22 cellular contexts compared by ENCODE assay signal in the genomic region with DNA sequence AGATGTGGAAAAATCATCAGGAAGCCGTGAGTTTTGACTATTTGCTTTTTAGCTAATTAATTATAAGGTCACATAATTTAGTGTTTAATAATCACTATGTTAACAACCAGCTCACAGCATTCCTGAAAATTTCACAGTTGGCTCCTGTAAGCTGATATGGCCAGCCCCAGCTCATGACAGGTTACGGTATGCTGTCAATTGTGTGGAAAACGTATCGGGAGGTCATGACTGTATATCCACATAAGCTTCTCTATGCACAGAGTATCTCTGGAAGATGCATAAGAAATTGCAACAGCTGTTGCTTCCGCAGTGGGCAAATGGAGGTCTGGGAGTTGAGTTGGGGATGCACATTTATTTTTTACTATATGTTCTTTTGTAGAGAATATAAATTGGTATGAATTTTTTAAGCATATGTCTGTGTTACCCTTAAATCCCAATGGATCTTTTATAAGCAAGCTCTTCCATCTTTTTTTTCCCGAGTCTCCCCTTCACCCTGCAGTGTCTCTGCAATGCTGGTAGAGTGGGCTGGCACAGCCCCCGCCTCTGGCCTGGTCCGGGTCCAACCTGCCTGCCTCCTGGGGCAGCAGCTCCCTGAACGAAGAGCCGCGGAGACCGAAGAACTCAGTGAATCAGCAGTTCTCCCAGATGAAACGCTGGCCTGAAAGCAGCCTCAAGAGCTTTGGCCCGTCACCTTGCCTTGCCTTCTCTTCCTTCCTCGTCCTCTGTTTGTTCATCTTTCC.
"Had no signal": no experiment of that assay in that cellular context is flagged by ENCODE, and none has a peak within 500 bp of the region (broad histone marks: within the 10 kb centered on the region; RNA-seq: fewer than 3 reads in every experiment).

No MANE protein-coding gene starts in this region.

- H3K4me3 ChIP-seq: adrenal gland, MG63, Peyer's patch had no signal

- H3K4me1 ChIP-seq: adrenal gland, Peyer's patch had no signal

- ATAC-seq: activated CD8-positive, alpha-beta memory T cell treated with anti-CD3 and anti-CD28 coated beads, Interleukin-2, amount 10 ng/mL, durations not matched to agents 7 days and 5 days; activated T-cell treated with anti-CD3 and anti-CD28 coated beads, Interleukin-2, amount 50 U/mL, for 4 hours; WTC11 had no signal

- DNase-seq: activated CD4-positive, alpha-beta T cell treated with anti-CD3 and anti-CD28 coated beads for 1 hour; activated CD4-positive, alpha-beta T cell treated with anti-CD3 and anti-CD28 coated beads, Interleukin-2, amount 10 ng/mL, durations not matched to agents 24 days and 14 days; activated CD4-positive, alpha-beta T cell treated with anti-CD3 and anti-CD28 coated beads, Interleukin-2, amount 50 U/mL, for 48 hours; activated CD8-positive, alpha-beta memory T cell treated with anti-CD3 and anti-CD28 coated beads, Interleukin-2, amount 10 ng/mL, durations not matched to agents 7 days and 5 days; activated naive CD4-positive, alpha-beta T cell treated with anti-CD3 and anti-CD28 coated beads, Interleukin-2, amount 50 U/mL, for 16 hours; activated naive CD8-positive, alpha-beta T cell treated with anti-CD3 and anti-CD28 coated beads, Interleukin-2, amount 10 ng/mL, durations not matched to agents 7 days and 5 days; activated T-cell treated with anti-CD3 and anti-CD28 coated beads, Interleukin-2, amount 50 U/mL, for 4 hours; adrenal gland; anterior cingulate cortex; MG63; MV-4-11; NCI-H1105; NCI-H1436; NCI-H187; NCI-H2081; NCI-H510A treated with DMSO at 0.1 percent for 48 hours; NCI-H69; NK-92 treated with Interleukin-12 subunit alpha and Interleukin-12 subunit beta, amount 100 ng/mL, for 24 hours; Peyer's patch had no signal

- H3K9me3 ChIP-seq: adrenal gland, MG63, Peyer's patch had no signal

- H3K27ac ChIP-seq: adrenal gland, Peyer's patch, RWPE1 had no signal

- H3K4me3 Mint-ChIP-seq: activated CD4-positive, alpha-beta T cell treated with anti-CD3 and anti-CD28 coated beads, Interleukin-2, amount 10 ng/mL, durations not matched to agents 24 days and 14 days; activated CD8-positive, alpha-beta memory T cell treated with anti-CD3 and anti-CD28 coated beads, Interleukin-2, amount 10 ng/mL, durations not matched to agents 7 days and 5 days; activated naive CD8-positive, alpha-beta T cell treated with anti-CD3 and anti-CD28 coated beads, Interleukin-2, amount 10 ng/mL, durations not matched to agents 7 days and 5 days; activated T-cell treated with anti-CD3 and anti-CD28 coated beads, Interleukin-2, amount 50 U/mL, for 4 hours; T-helper 1 cell treated with Interleukin-12 subunit alpha and Interleukin-12 subunit beta and Interleukin-4 antibody, amounts not matched to agents 30 μg/mL and 1 μg/mL, for 36 hours; WTC11 had no signal

- H3K36me3 ChIP-seq: adrenal gland, MG63, Peyer's patch had no signal

- H3K27ac Mint-ChIP-seq: activated CD8-positive, alpha-beta memory T cell treated with anti-CD3 and anti-CD28 coated beads, Interleukin-2, amount 10 ng/mL, durations not matched to agents 7 days and 5 days; activated naive CD8-positive, alpha-beta T cell treated with anti-CD3 and anti-CD28 coated beads, Interleukin-2, amount 10 ng/mL, durations not matched to agents 7 days and 5 days; T-helper 1 cell treated with Interleukin-12 subunit alpha and Interleukin-12 subunit beta and Interleukin-4 antibody, amounts not matched to agents 30 μg/mL and 1 μg/mL, for 36 hours; WTC11 had no signal

- H3K27me3 ChIP-seq: adrenal gland, MG63, Peyer's patch had no signal
